ENCODE assay signal across 12 cellular contexts in the genomic region with DNA sequence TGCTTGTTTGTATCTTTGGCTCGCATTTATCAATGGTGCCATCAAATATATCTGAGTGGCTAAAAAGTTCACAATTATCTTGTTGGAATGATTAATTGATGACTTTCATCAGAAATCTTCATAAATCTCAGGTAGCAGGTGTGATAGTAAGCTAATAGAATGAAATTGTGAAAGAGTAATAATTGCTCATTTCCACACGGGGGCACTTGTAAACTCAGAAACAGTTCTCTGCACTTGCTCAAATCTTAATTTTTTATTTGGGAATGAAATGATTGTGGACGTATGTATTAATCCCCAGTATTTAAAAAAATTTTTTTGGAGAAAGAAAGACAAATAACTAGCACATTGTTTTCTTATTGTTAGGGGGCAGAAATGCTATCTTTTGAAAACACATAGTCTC.
DNase-seq lines count a peak whose midpoint lies in the region; ATAC-seq and TF ChIP-seq lines count a peak whose summit lies in the region.
"Had no signal": no experiment of that assay in that cellular context is flagged by ENCODE, and none has a peak within 500 bp of the region (broad histone marks: within the 10 kb centered on the region; RNA-seq: fewer than 3 reads in every experiment).

No MANE protein-coding gene starts in this region.

- no peak for ATAC-seq in activated CD8-positive, alpha-beta T cell treated with anti-CD3 and anti-CD28 coated beads for 36 hours
- no peak for ATAC-seq in activated CD8-positive, alpha-beta T cell treated with anti-CD3 and anti-CD28 coated beads, Interleukin-2, amount 10 ng/mL, durations not matched to agents 7 days and 5 days
- no peak for ATAC-seq in upper lobe of right lung
- ATAC-seq in natural killer cell: no peak

- H3K9me3 Mint-ChIP-seq in activated CD8-positive, alpha-beta T cell treated with anti-CD3 and anti-CD28 coated beads for 36 hours: no peaks in the 10 kb centered on the region
- H3K9me3 Mint-ChIP-seq in activated CD8-positive, alpha-beta T cell treated with anti-CD3 and anti-CD28 coated beads, Interleukin-2, amount 10 ng/mL, durations not matched to agents 7 days and 5 days (ENCODE audit: insufficient read depth): no peaks in the 10 kb centered on the region
- no peaks in the 10 kb centered on the region for H3K9me3 Mint-ChIP-seq in endodermal cell
- no peaks in the 10 kb centered on the region for H3K9me3 Mint-ChIP-seq in natural killer cell

- CTCF ChIA-PET in activated CD8-positive, alpha-beta T cell treated with anti-CD3 and anti-CD28 coated beads for 36 hours (lab: Charles Lee): interaction anchor here (0.6 to 1.0 kb wide), 3 partner anchors 15 to 975 kb away, joined by 3 to 4 read pairs (median 3); no protein-coding TSS in a partner anchor
- CTCF ChIA-PET in activated CD8-positive, alpha-beta T cell treated with anti-CD3 and anti-CD28 coated beads, Interleukin-2, amount 10 ng/mL, durations not matched to agents 7 days and 5 days (lab: Charles Lee): interaction anchor here (0.6 to 2.1 kb wide), 4 partner anchors 10 to 975 kb away, joined by 3 to 4 read pairs (median 3); no protein-coding TSS in a partner anchor

- DNase-seq in activated CD8-positive, alpha-beta T cell treated with anti-CD3 and anti-CD28 coated beads for 36 hours: no peak
- DNase-seq in activated CD8-positive, alpha-beta T cell treated with anti-CD3 and anti-CD28 coated beads, Interleukin-2, amount 10 ng/mL, durations not matched to agents 7 days and 5 days: no peak
- DNase-seq in NCI-H2081 (lab: John Stamatoyannopoulos, UW) (peak; percentile 36 to 42), endodermal cell (no peak), upper lobe of right lung (no peak), natural killer cell (no peak), ureter (ENCODE audit: low spot score) (no peak)
- no peak for DNase-seq in activated naive CD4-positive, alpha-beta T cell treated with Interleukin-2 at 50 U/mL for 16 hours
- DNase-seq: head of caudate nucleus, nucleus accumbens, SJCRH30 had no signal

- H3K4me1 ChIP-seq in endodermal cell (ENCODE audit: control insufficient read depth, insufficient read depth, low read length) (no peaks in the 10 kb centered on the region), upper lobe of right lung (no peaks in the 10 kb centered on the region)
- H3K4me1 ChIP-seq: SJCRH30 had no signal

- H3K36me3 Mint-ChIP-seq in activated CD8-positive, alpha-beta T cell treated with anti-CD3 and anti-CD28 coated beads for 36 hours (ENCODE audit: low read depth): no peaks in the 10 kb centered on the region
- no peaks in the 10 kb centered on the region for H3K36me3 Mint-ChIP-seq in activated CD8-positive, alpha-beta T cell treated with anti-CD3 and anti-CD28 coated beads, Interleukin-2, amount 10 ng/mL, durations not matched to agents 7 days and 5 days (ENCODE audit: low read depth)
- H3K36me3 Mint-ChIP-seq in endodermal cell (ENCODE audit: low read depth) (no peaks in the 10 kb centered on the region), natural killer cell (no peaks in the 10 kb centered on the region)
- H3K36me3 Mint-ChIP-seq: IgD-negative memory B cell had no signal

- H3K27me3 ChIP-seq in endodermal cell (ENCODE audit: control insufficient read depth, insufficient read depth, low read length, poor library complexity, severe bottlenecking): no peaks in the 10 kb centered on the region
- H3K27me3 ChIP-seq in upper lobe of right lung: peaks cover 13% of the 10 kb centered on the region
- H3K27me3 ChIP-seq: SJCRH30 had no signal

- H3K36me3 ChIP-seq in endodermal cell (ENCODE audit: control insufficient read depth, insufficient read depth, low read length) (no peaks in the 10 kb centered on the region), upper lobe of right lung (no peaks in the 10 kb centered on the region)
- H3K36me3 ChIP-seq: SJCRH30 had no signal

- H3K27ac Mint-ChIP-seq in activated CD8-positive, alpha-beta T cell treated with anti-CD3 and anti-CD28 coated beads for 36 hours: no peak overlapping the region
- H3K27ac Mint-ChIP-seq in activated CD8-positive, alpha-beta T cell treated with anti-CD3 and anti-CD28 coated beads, Interleukin-2, amount 10 ng/mL, durations not matched to agents 7 days and 5 days: no peak overlapping the region
- H3K27ac Mint-ChIP-seq in endodermal cell (no peak overlapping the region), natural killer cell (no peak overlapping the region)
- H3K27ac Mint-ChIP-seq: IgD-negative memory B cell had no signal

- POLR2A ChIA-PET in activated CD8-positive, alpha-beta T cell treated with anti-CD3 and anti-CD28 coated beads for 36 hours (lab: Charles Lee): no interaction called here
- POLR2A ChIA-PET in activated CD8-positive, alpha-beta T cell treated with anti-CD3 and anti-CD28 coated beads, Interleukin-2, amount 10 ng/mL, durations not matched to agents 7 days and 5 days (lab: Charles Lee): no interaction called here

- no peaks in the 10 kb centered on the region for H3K4me1 Mint-ChIP-seq in activated CD8-positive, alpha-beta T cell treated with anti-CD3 and anti-CD28 coated beads for 36 hours (ENCODE audit: low read depth)
- no peaks in the 10 kb centered on the region for H3K4me1 Mint-ChIP-seq in activated CD8-positive, alpha-beta T cell treated with anti-CD3 and anti-CD28 coated beads, Interleukin-2, amount 10 ng/mL, durations not matched to agents 7 days and 5 days (ENCODE audit: low read depth)
- H3K4me1 Mint-ChIP-seq in endodermal cell (no peaks in the 10 kb centered on the region), natural killer cell (no peaks in the 10 kb centered on the region)
- H3K4me1 Mint-ChIP-seq: IgD-negative memory B cell had no signal

- H3K9me3 ChIP-seq in endodermal cell (ENCODE audit: control insufficient read depth, low read length): peaks cover 1% of the 10 kb centered on the region
- H3K9me3 ChIP-seq in upper lobe of right lung: no peaks in the 10 kb centered on the region
- H3K9me3 ChIP-seq: SJCRH30 had no signal

- no peak overlapping the region for H3K9ac ChIP-seq in endodermal cell (ENCODE audit: extremely low read depth, low read length, poor library complexity, severe bottlenecking)

- 60 to 80% methylated on average over 2 to 3 of the region's 3 CpGs for WGBS in endodermal cell (ENCODE audit: insufficient coverage in 1 of 2, insufficient read length in 1 of 2), 2 experiments

- H3K4me3 ChIP-seq in endodermal cell (ENCODE audit: low read length) (no peak overlapping the region), upper lobe of right lung (no peak overlapping the region)
- H3K4me3 ChIP-seq: SJCRH30 had no signal

- no peak overlapping the region for H3K27ac ChIP-seq in endodermal cell (ENCODE audit: low read depth, low read length)
- H3K27ac ChIP-seq in upper lobe of right lung: no peak overlapping the region
- H3K27ac ChIP-seq: SJCRH30 had no signal

- TF ChIP-seq CTCF in activated CD8-positive, alpha-beta T cell treated with anti-CD3 and anti-CD28 coated beads for 36 hours (IDR thresholded peaks at IDR 0.05): peak; percentile 49
- TF ChIP-seq CTCF in endodermal cell (conservative IDR thresholded peaks at IDR 0.05): peak; percentile 65
- TF ChIP-seq CTCF in upper lobe of right lung (IDR thresholded peaks at IDR 0.05): peak; percentile 28
- no peak for TF ChIP-seq CTCF in natural killer cell (IDR thresholded peaks at IDR 0.05)

- intact Hi-C loops in activated CD8-positive, alpha-beta T cell treated with anti-CD3 and anti-CD28 coated beads for 36 hours (cut with micrococcal nuclease): no loop called here
- intact Hi-C loops in upper lobe of right lung (cut with DNase I): no loop called here
- intact Hi-C loops in natural killer cell (cut with micrococcal nuclease): no loop called here

- H3K4me3 Mint-ChIP-seq in activated CD8-positive, alpha-beta T cell treated with anti-CD3 and anti-CD28 coated beads for 36 hours: no peak overlapping the region
- H3K4me3 Mint-ChIP-seq in activated CD8-positive, alpha-beta T cell treated with anti-CD3 and anti-CD28 coated beads, Interleukin-2, amount 10 ng/mL, durations not matched to agents 7 days and 5 days: no peak overlapping the region
- no peak overlapping the region for H3K4me3 Mint-ChIP-seq in endodermal cell
- no peak overlapping the region for H3K4me3 Mint-ChIP-seq in natural killer cell
- H3K4me3 Mint-ChIP-seq: IgD-negative memory B cell had no signal

- peaks cover 25% of the 10 kb centered on the region for H3K27me3 Mint-ChIP-seq in activated CD8-positive, alpha-beta T cell treated with anti-CD3 and anti-CD28 coated beads for 36 hours
- H3K27me3 Mint-ChIP-seq in activated CD8-positive, alpha-beta T cell treated with anti-CD3 and anti-CD28 coated beads, Interleukin-2, amount 10 ng/mL, durations not matched to agents 7 days and 5 days (ENCODE audit: low read depth): peaks cover 37% of the 10 kb centered on the region
- H3K27me3 Mint-ChIP-seq in endodermal cell (ENCODE audit: insufficient read depth) (no peaks in the 10 kb centered on the region), natural killer cell (ENCODE audit: low read depth in 2 of 2) (peaks cover 37 to 60% of the 10 kb centered on the region in 2 donors)

Comparison
In these comparisons a context has a peak if more than half of its experiments do, and no peak if none do; other contexts are left out.
1. DNase-seq: peak in NCI-H2081 (2 of 2); none in activated CD8-positive, alpha-beta T cell treated with anti-CD3 and anti-CD28 coated beads for 36 hours (single experiment), activated CD8-positive, alpha-beta T cell treated with anti-CD3 and anti-CD28 coated beads, Interleukin-2, amount 10 ng/mL, durations not matched to agents 7 days and 5 days (single experiment), endodermal cell (single experiment), upper lobe of right lung (single experiment), natural killer cell (single experiment), ureter (single experiment) and activated naive CD4-positive, alpha-beta T cell treated with Interleukin-2 at 50 U/mL for 16 hours (single experiment).